ENCODE assay signal across 23 cellular contexts in genomic region chr1:110048923-110049601, GRCh38. TPM values are rescaled to one million over a fixed set of nuclear protein-coding genes. Genes with fewer than 3 reads are reported as not detected.
A peak's percentile ranks its signal among the peaks of the same experiment; 100 is the strongest.
DNase-seq lines count a peak whose midpoint lies in the region; ATAC-seq, FAIRE-seq and TF ChIP-seq lines count a peak whose summit lies in the region.
"Had no signal": no experiment of that assay in that cellular context is flagged by ENCODE, and none has a peak within 500 bp of the region (broad histone marks: within the 10 kb centered on the region; RNA-seq: fewer than 3 reads in every experiment).

No MANE protein-coding gene starts in this region.

- DNase-seq in LHCN-M2 (ENCODE audit: low read depth) (peak; percentile 9), mucosa of descending colon (peak in 1 of 3 donors; percentile 44), testis (peak; percentile 83), frontal cortex (ENCODE audit: low spot score in 2 of 2) (no peak), HK-2 (ENCODE audit: unreplicated experiment) (no peak)
- DNase-seq: activated CD4-positive, alpha-beta T cell treated with anti-CD3 and anti-CD28 coated beads, Interleukin-2, amount 50 U/mL, for 1 hour; activated naive CD4-positive, alpha-beta T cell treated with Interleukin-2 at 50 U/mL for 16 hours; COR-L47; endodermal cell; heart left ventricle; Karpas-422; NCI-H524 treated with DMSO at 0.1 percent for 48 hours; nephron progenitor cell; T-helper 1 cell had no signal

- H3K4me1 ChIP-seq in mucosa of descending colon (ENCODE audit: low read depth), result peaks cover 6% of the 10 kb centered on the region
- peaks cover 25% of the 10 kb centered on the region for H3K4me1 ChIP-seq in testis
- H3K4me1 ChIP-seq: prostate gland had no signal

- intact Hi-C loops in mucosa of descending colon (cut with DNase I, micrococcal nuclease) (no loop called here), testis (cut with DNase I; ENCODE audit: low total_unique reads) (no loop called here)

- H3K4me3 ChIP-seq in mucosa of descending colon (no peak overlapping the region), testis (no peak overlapping the region)
- H3K4me3 ChIP-seq: heart left ventricle, prostate gland, skin epidermis had no signal

- H3K36me3 ChIP-seq in mucosa of descending colon (ENCODE audit: low read depth), result peaks cover 13% of the 10 kb centered on the region
- H3K36me3 ChIP-seq in testis (ENCODE audit: low read depth, missing control alignments), result no peaks in the 10 kb centered on the region

- FAIRE-seq in frontal cortex (lab: Jason Lieb, UNC), result no peak
- FAIRE-seq: HTR-8/SVneo had no signal

- no peak for TF ChIP-seq POLR2A in testis (IDR thresholded peaks at IDR 0.05)

- no peaks in the 10 kb centered on the region for H3K27me3 ChIP-seq in testis
- H3K27me3 ChIP-seq: heart left ventricle had no signal

- TF ChIP-seq CTCF in mucosa of descending colon (IDR thresholded peaks at IDR 0.05) (no peak), testis (IDR thresholded peaks at IDR 0.05) (no peak)

- H3K9me3 ChIP-seq in mucosa of descending colon (no peaks in the 10 kb centered on the region), testis (no peaks in the 10 kb centered on the region)
- H3K9me3 ChIP-seq: heart left ventricle, prostate gland had no signal

- H3K27ac ChIP-seq in cingulate gyrus (ENCODE audit: low read depth, low read length) (peak overlapping the region; percentile 66), testis (peak overlapping the region in 1 of 2 donors; percentile 48)
- H3K27ac ChIP-seq: prostate gland had no signal

- WGBS in testis, 2 donors, result 56 to 63% methylated on average over 9 of the region's 9 CpGs

- ATAC-seq in mucosa of descending colon (peak; percentile 86), GM18867 (IDR thresholded peaks at IDR 0.05; ENCODE audit: unreplicated experiment) (no peak)
- ATAC-seq: Right ventricle myocardium inferior had no signal

RNA-seq across cellular contexts. Expression of gene STRIP1, which starts 14.6 kb away (rescaled TPM):
- total RNA-seq in LHCN-M2 (2014; rRNA removed), result 41.2 and 46.2 TPM in 2 replicates
- 24.0 TPM for polyA plus RNA-seq in LHCN-M2 (2012)
- 10 to 100 TPM; 36.6 to 54.8 (median 43.4) TPM for total RNA-seq in mucosa of descending colon
- total RNA-seq in testis, result 100 to 1,000 TPM in 1 of 2 donors, 10 to 100 TPM in 1; 85.8 to 103 TPM
- polyA plus RNA-seq in testis (ENCODE audit: insufficient read depth, low read depth, low replicate concordance), result 49.9 TPM
- total RNA-seq in frontal cortex, result 98.2 TPM

RNA-seq across cellular contexts. Expression of gene ALX3, which starts 21.4 kb away (rescaled TPM):
- not detected in 2 replicates for total RNA-seq in LHCN-M2 (2014; rRNA removed)
- polyA plus RNA-seq in LHCN-M2 (2012), result not detected
- not detected for total RNA-seq in mucosa of descending colon
- total RNA-seq in testis, result under 1 TPM; 0.31 to 0.79 TPM
- polyA plus RNA-seq in testis (ENCODE audit: insufficient read depth, low read depth, low replicate concordance), result 0.49 TPM
- total RNA-seq in frontal cortex, result 0.41 TPM
- total RNA-seq: cerebellum, endodermal cell, fibroblast of lung, heart left ventricle, Right ventricle myocardium inferior, subcutaneous adipose tissue had no signal
- polyA plus RNA-seq: fibroblast of lung, heart left ventricle had no signal

Comparison
In these comparisons a context has a peak if more than half of its experiments do, and no peak if none do; other contexts are left out.
1. DNase-seq: peak in LHCN-M2 (single experiment) and testis (single experiment); none in frontal cortex (0 of 2) and HK-2 (single experiment).